ENCODE assay signal across 8 cellular contexts in genomic region chr2:111320965-111321364, GRCh38.
DNase-seq lines count a peak whose midpoint lies in the region; ATAC-seq lines count a peak whose summit lies in the region.
"Not testable (repeated sequence)": the region's sequence is repeated elsewhere in the genome, so short reads cannot be mapped to it uniquely, and the experiment has no call there.

No MANE protein-coding gene starts in this region.

- not testable (repeated sequence) for H3K36me3 ChIP-seq in CD4-positive, CD25-positive, alpha-beta regulatory T cell (ENCODE audit: control insufficient read depth, insufficient read depth, low read length); mesenchymal stem cell (ENCODE audit: control insufficient read depth in 1 of 2, insufficient read depth in 2 of 2, low read depth in 1 of 2, low read length in 2 of 2)

- not testable (repeated sequence) for H3K79me1 ChIP-seq in mesenchymal stem cell (replicated peaks; ENCODE audit: low read length, poor library complexity, severe bottlenecking)

- not testable (repeated sequence) for H3K27me3 Mint-ChIP-seq in CD4-positive, CD25-positive, alpha-beta regulatory T cell

- not testable (repeated sequence) for H4K8ac ChIP-seq in mesenchymal stem cell (ENCODE audit: low read length)

- not testable (repeated sequence) for H3K4me1 Mint-ChIP-seq in CD4-positive, CD25-positive, alpha-beta regulatory T cell; stimulated activated effector memory CD8-positive, alpha-beta T cell treated with anti-CD3 and anti-CD28 coated beads, Interleukin-12 subunit alpha, Interleukin-12 subunit beta, amount 100 ng/mL, for 72 hours

- not testable (repeated sequence) for H3K9me3 ChIP-seq in CD4-positive, CD25-positive, alpha-beta regulatory T cell (ENCODE audit: control insufficient read depth in 2 of 2, low read length in 2 of 2); mesenchymal stem cell (ENCODE audit: control insufficient read depth, low read length)

- not testable (repeated sequence) for H3K14ac ChIP-seq in mesenchymal stem cell (ENCODE audit: low read length in 2 of 2)

- H3K4me2 ChIP-seq in mesenchymal stem cell (ENCODE audit: low read length, poor library complexity, severe bottlenecking), result not testable (repeated sequence)

- not testable (repeated sequence) for H3K4me1 ChIP-seq in CD4-positive, CD25-positive, alpha-beta regulatory T cell (ENCODE audit: control insufficient read depth, insufficient read depth, low read length, poor library complexity, severe bottlenecking); mesenchymal stem cell (ENCODE audit: control insufficient read depth, insufficient read depth, low read depth, low read length)

- not testable (repeated sequence) for H2AFZ ChIP-seq in mesenchymal stem cell (ENCODE audit: low read depth, low read length)

- WGBS in mesenchymal stem cell, result no CpG with 5 or more reads among the region's 1 CpG

- H3K27me3 ChIP-seq in CD4-positive, CD25-positive, alpha-beta regulatory T cell (ENCODE audit: control insufficient read depth, insufficient read depth, low read length); mesenchymal stem cell (ENCODE audit: control insufficient read depth in 1 of 2, insufficient read depth in 1 of 2, low read length in 2 of 2): not testable (repeated sequence)

- H3K9me3 Mint-ChIP-seq in CD4-positive, CD25-positive, alpha-beta regulatory T cell; stimulated activated effector memory CD8-positive, alpha-beta T cell treated with anti-CD3 and anti-CD28 coated beads, Interleukin-12 subunit alpha, Interleukin-12 subunit beta, amount 100 ng/mL, for 72 hours: not testable (repeated sequence)

- not testable (repeated sequence) for H2BK12ac ChIP-seq in mesenchymal stem cell (ENCODE audit: low read length in 2 of 2)

- H3K4me3 ChIP-seq in CD4-positive, CD25-positive, alpha-beta regulatory T cell (ENCODE audit: low read depth, low read length); mesenchymal stem cell (ENCODE audit: insufficient read depth in 1 of 2, low read depth in 1 of 2, low read length in 2 of 2): not testable (repeated sequence)

- not testable (repeated sequence) for H4K91ac ChIP-seq in mesenchymal stem cell (ENCODE audit: low read length)

- peak in 1 of 3 donors; percentile 12 for DNase-seq in CD4-positive, CD25-positive, alpha-beta regulatory T cell
- peak; percentile 7 for DNase-seq in NCI-H460 (ENCODE audit: extremely low read depth, low read depth)
- DNase-seq in brain pericyte (ENCODE audit: low read depth, low spot score), result peak; percentile 72
- peak; percentile 88 for DNase-seq in fibroblast of peridontal ligament (ENCODE audit: extremely low read depth)
- DNase-seq in mesenchymal stem cell, result peak; percentile 93
- DNase-seq in stimulated activated effector memory CD8-positive, alpha-beta T cell treated with anti-CD3 and anti-CD28 coated beads, Interleukin-12 subunit alpha, Interleukin-12 subunit beta, amount 100 ng/mL, for 72 hours (ENCODE audit: low spot score in 2 of 2), result not testable (repeated sequence)

- H2BK15ac ChIP-seq in mesenchymal stem cell (ENCODE audit: low read depth, poor library complexity, severe bottlenecking), result not testable (repeated sequence)

- not testable (repeated sequence) for H2BK120ac ChIP-seq in mesenchymal stem cell (ENCODE audit: low read depth, low read length)

- not testable (repeated sequence) for H3K18ac ChIP-seq in mesenchymal stem cell (ENCODE audit: low read depth in 1 of 2, low read length in 2 of 2)

- H3K36me3 Mint-ChIP-seq in CD4-positive, CD25-positive, alpha-beta regulatory T cell; stimulated activated effector memory CD8-positive, alpha-beta T cell treated with anti-CD3 and anti-CD28 coated beads, Interleukin-12 subunit alpha, Interleukin-12 subunit beta, amount 100 ng/mL, for 72 hours: not testable (repeated sequence)

- H3K9ac ChIP-seq in mesenchymal stem cell (ENCODE audit: low read length), result not testable (repeated sequence)

- H2BK5ac ChIP-seq in mesenchymal stem cell (ENCODE audit: low read depth, low read length, poor library complexity, severe bottlenecking), result not testable (repeated sequence)

- H3K4me3 Mint-ChIP-seq in CD4-positive, CD25-positive, alpha-beta regulatory T cell; stimulated activated effector memory CD8-positive, alpha-beta T cell treated with anti-CD3 and anti-CD28 coated beads, Interleukin-12 subunit alpha, Interleukin-12 subunit beta, amount 100 ng/mL, for 72 hours: not testable (repeated sequence)

- not testable (repeated sequence) for H2AK5ac ChIP-seq in mesenchymal stem cell (ENCODE audit: low read length, severe bottlenecking)

- not testable (repeated sequence) for H3K4ac ChIP-seq in mesenchymal stem cell (ENCODE audit: low read depth in 1 of 2, low read length in 2 of 2)

- H3K23ac ChIP-seq in mesenchymal stem cell (ENCODE audit: low read length in 2 of 2), result not testable (repeated sequence)

- H3K27ac Mint-ChIP-seq in CD4-positive, CD25-positive, alpha-beta regulatory T cell; stimulated activated effector memory CD8-positive, alpha-beta T cell treated with anti-CD3 and anti-CD28 coated beads, Interleukin-12 subunit alpha, Interleukin-12 subunit beta, amount 100 ng/mL, for 72 hours: not testable (repeated sequence)

- peak; percentile 74 to 75 for ATAC-seq in CD4-positive, CD25-positive, alpha-beta regulatory T cell (ENCODE audit: low read depth in 2 of 2)
- ATAC-seq in HG02588 (IDR thresholded peaks at IDR 0.05; ENCODE audit: unreplicated experiment), result peak; percentile 41
- peak; percentile 74 to 79 for ATAC-seq in activated CD4-positive, CD25-positive, alpha-beta regulatory T cell treated with anti-CD3 and anti-CD28 coated beads, Interleukin-2, amount 50 U/mL, for 24 hours
- ATAC-seq in stimulated activated effector memory CD8-positive, alpha-beta T cell treated with anti-CD3 and anti-CD28 coated beads, Interleukin-12 subunit alpha, Interleukin-12 subunit beta, amount 100 ng/mL, for 72 hours, result peak; percentile 76

- not testable (repeated sequence) for H3K27ac ChIP-seq in CD4-positive, CD25-positive, alpha-beta regulatory T cell (ENCODE audit: insufficient read depth, low read length, poor library complexity, severe bottlenecking); mesenchymal stem cell (ENCODE audit: low read length, poor library complexity, severe bottlenecking)
